In genomic region chr12:45279916-45280547, GRCh38 we compare ENCODE assay signal across 28 cellular contexts.
DNase-seq lines count a peak whose midpoint lies in the region; ATAC-seq and TF ChIP-seq lines count a peak whose summit lies in the region.
"Had no signal": no experiment of that assay in that cellular context is flagged by ENCODE, and none has a peak within 500 bp of the region (broad histone marks: within the 10 kb centered on the region; RNA-seq: fewer than 3 reads in every experiment).

No MANE protein-coding gene starts in this region.

- H3K27ac ChIP-seq in cardiac muscle cell (peak overlapping the region; percentile 51), right atrium auricular region (peak overlapping the region in 1 of 2 donors; percentile 46)
- H3K27ac ChIP-seq: BLaER1, lower lobe of right lung, neural progenitor cell, psoas muscle, spleen, thyroid gland had no signal

- DNase-seq in cardiac muscle cell (ENCODE audit: low read depth in 1 of 2, low spot score in 1 of 2) (no peak), right atrium auricular region (ENCODE audit: low spot score) (no peak), dermis microvascular lymphatic vessel endothelial cell (ENCODE audit: low read depth in 2 of 2) (peak; percentile 40 to 41), myocyte (ENCODE audit: low read depth) (peak; percentile 50), nucleus accumbens (lab: John Stamatoyannopoulos, UW) (no peak), NCI-H1694 (lab: John Stamatoyannopoulos, UW) (no peak), GM19238 (ENCODE audit: insufficient read length, low spot score) (no peak)
- DNase-seq: activated CD8-positive, alpha-beta memory T cell treated with anti-CD3 and anti-CD28 coated beads for 24 hours; activated naive CD4-positive, alpha-beta T cell treated with anti-CD3 and anti-CD28 coated beads for 36 hours; activated T-cell treated with anti-CD3 and anti-CD28 coated beads, Interleukin-2, amount 50 U/mL, for 48 hours; amygdala; central memory CD4-positive, alpha-beta T cell; foreskin fibroblast; hippocampal formation; lower lobe of right lung; NCI-H1417 treated with DMSO at 0.1 percent for 48 hours; NCI-H2171 treated with DMSO at 0.1 percent for 48 hours; NCI-H69; psoas muscle; spleen; stimulated activated CD4-positive, alpha-beta T cell treated with anti-CD3 and anti-CD28 coated beads, Interleukin-4, amount 100 ng/mL, for 1 hour; stimulated activated naive CD4-positive, alpha-beta T cell; T1000; thyroid gland had no signal

- H3K27me3 ChIP-seq in cardiac muscle cell: no peaks in the 10 kb centered on the region
- H3K27me3 ChIP-seq in right atrium auricular region: no peaks in the 10 kb centered on the region
- H3K27me3 ChIP-seq: BLaER1, neural progenitor cell, spleen, thyroid gland had no signal

- H3K4me1 ChIP-seq in cardiac muscle cell (ENCODE audit: low read depth): peaks cover 37% of the 10 kb centered on the region
- peaks cover 0 to 34% of the 10 kb centered on the region in 2 donors for H3K4me1 ChIP-seq in right atrium auricular region
- H3K4me1 ChIP-seq: BLaER1 had no signal

- H3K4me3 ChIP-seq in cardiac muscle cell (no peak overlapping the region), right atrium auricular region (no peak overlapping the region)
- H3K4me3 ChIP-seq: BLaER1, lower lobe of right lung, neural progenitor cell, psoas muscle, spleen, thyroid gland had no signal

- no peak for ATAC-seq in HG02763 (IDR thresholded peaks at IDR 0.05; ENCODE audit: unreplicated experiment)
- ATAC-seq: activated CD4-positive, CD25-positive, alpha-beta regulatory T cell treated with anti-CD3 and anti-CD28 coated beads, Interleukin-2, amount 50 U/mL, for 24 hours; lower lobe of right lung had no signal

- no peaks in the 10 kb centered on the region for H3K36me3 ChIP-seq in cardiac muscle cell
- no peaks in the 10 kb centered on the region for H3K36me3 ChIP-seq in right atrium auricular region
- H3K36me3 ChIP-seq: lower lobe of right lung, neural progenitor cell, thyroid gland had no signal

- no peaks in the 10 kb centered on the region for H3K9me3 ChIP-seq in cardiac muscle cell (ENCODE audit: low read depth)
- H3K9me3 ChIP-seq in right atrium auricular region: no peaks in the 10 kb centered on the region
- H3K9me3 ChIP-seq: BLaER1, lower lobe of right lung, psoas muscle, spleen, thyroid gland had no signal

- TF ChIP-seq CTCF in cardiac muscle cell (IDR thresholded peaks at IDR 0.05; ENCODE audit: low read depth, low read length) (no peak), right atrium auricular region (IDR thresholded peaks at IDR 0.05) (no peak)

Comparison
In these comparisons a context has a peak if more than half of its experiments do, and no peak if none do; other contexts are left out.
1. DNase-seq: peak in dermis microvascular lymphatic vessel endothelial cell (2 of 2) and myocyte (single experiment); none in cardiac muscle cell (0 of 2), right atrium auricular region (single experiment), nucleus accumbens (0 of 56), NCI-H1694 (single experiment) and GM19238 (single experiment).